In genomic region chr3:152860736-152861135, GRCh38 we compare ENCODE assay signal across 29 cellular contexts.
"Had no signal": no experiment of that assay in that cellular context is flagged by ENCODE, and none has a peak within 500 bp of the region (broad histone marks: within the 10 kb centered on the region; RNA-seq: fewer than 3 reads in every experiment).

No MANE protein-coding gene starts in this region.

- FAIRE-seq: islet of Langerhans, kidney had no signal

- H3K9me3 ChIP-seq: heart left ventricle, left ventricle myocardium inferior, neutrophil, right atrium auricular region, right lobe of liver, stomach, testis, thyroid gland, uterus had no signal

- DNase-seq: heart left ventricle; hypothalamus; immature natural killer cell; kidney; left colon; left ventricle myocardium inferior; mesenchymal stem cell; naive B cell; natural killer cell; nephron progenitor cell; occipital lobe; right lobe of liver; stimulated activated CD4-positive, alpha-beta T cell treated with anti-CD3 and anti-CD28 coated beads, Interleukin-1b, Interleukin-23, amount 100 ng/mL, for 48 hours; stimulated activated CD4-positive, alpha-beta T cell treated with anti-CD3 and anti-CD28 coated beads, Interleukin-2, amount 100 ng/mL, for 48 hours; stimulated activated CD4-positive, alpha-beta T cell treated with anti-CD3 and anti-CD28 coated beads, Interleukin-4, amount 100 ng/mL, for 4 hours; stimulated activated CD8-positive, alpha-beta memory T cell treated with anti-CD3 and anti-CD28 coated beads, Interleukin-4, amount 100 ng/mL, for 48 hours; stimulated activated naive CD8-positive, alpha-beta T cell treated with anti-CD3 and anti-CD28 coated beads, Interleukin-15, Interleukin-2, amounts not matched to agents 100 U/mL and 50 U/mL, for 24 hours; stomach; testis; thyroid gland; trophoblast cell; uterus had no signal

- H3K4me2 ChIP-seq: neural progenitor cell, smooth muscle cell had no signal

- H3K79me2 ChIP-seq: parathyroid adenoma had no signal

- H3K4me3 ChIP-seq: heart left ventricle, left ventricle myocardium inferior, neural progenitor cell, right atrium auricular region, right lobe of liver, smooth muscle cell, stomach, testis, thyroid gland, uterus had no signal

- H3K9ac ChIP-seq: neural progenitor cell, parathyroid adenoma had no signal

- H3K27me3 ChIP-seq: heart left ventricle, neural progenitor cell, neutrophil, right atrium auricular region, right lobe of liver, stomach, testis, thyroid gland, uterus had no signal

- H3K36me3 ChIP-seq: heart left ventricle, left ventricle myocardium inferior, neural progenitor cell, neutrophil, right atrium auricular region, right lobe of liver, stomach, thyroid gland, uterus had no signal

- H3K4me1 ChIP-seq: neural progenitor cell, parathyroid adenoma, right atrium auricular region, right lobe of liver, stomach, testis, thyroid gland, uterus had no signal

- H3K27ac ChIP-seq: heart left ventricle, left ventricle myocardium inferior, neural progenitor cell, neutrophil, parathyroid adenoma, right atrium auricular region, right lobe of liver, stomach, testis, thyroid gland, uterus had no signal

- ATAC-seq: heart left ventricle; left colon; natural killer cell; stimulated activated memory B cell treated with anti-CD40 and anti-IgM and Interleukin-4, amounts not matched to agents 10 μg/mL and 1 μg/mL and 100 μg/mL, for 72 hours; stimulated activated naive CD8-positive, alpha-beta T cell treated with anti-CD3 and anti-CD28 coated beads, Interleukin-15, Interleukin-2, amounts not matched to agents 100 U/mL and 50 U/mL, for 24 hours had no signal

- H2AFZ ChIP-seq: neural progenitor cell, parathyroid adenoma had no signal
